In genomic region chr3:123344175-123344908, GRCh38 we compare ENCODE assay signal across 11 cellular contexts.
DNase-seq lines count a peak whose midpoint lies in the region; ATAC-seq and TF ChIP-seq lines count a peak whose summit lies in the region.
"Had no signal": no experiment of that assay in that cellular context is flagged by ENCODE, and none has a peak within 500 bp of the region (broad histone marks: within the 10 kb centered on the region; RNA-seq: fewer than 3 reads in every experiment).

No MANE protein-coding gene starts in this region.

- no TSS peak for BruUV-seq in PC-3 (replicated peaks; lab: Mats Ljungman, UMichigan)

- H3K9me3 ChIP-seq in neuron (ENCODE audit: low read length) (no peaks in the 10 kb centered on the region), PC-3 (ENCODE audit: low read length) (no peaks in the 10 kb centered on the region)

- no peak for ATAC-seq in PC-3

- no peaks in the 10 kb centered on the region for H3K79me2 ChIP-seq in PC-3 (ENCODE audit: low read length)
- H3K79me2 ChIP-seq: parathyroid adenoma had no signal

- H3K4me2 ChIP-seq in PC-3 (ENCODE audit: low read length), result no peak overlapping the region

- CTCF ChIA-PET in PC-3 (lab: Charles Lee), result no interaction called here

- no peaks in the 10 kb centered on the region for H3K9me2 ChIP-seq in PC-3 (replicated peaks; ENCODE audit: low read length)

- TF ChIP-seq CTCF in coronary artery (IDR thresholded peaks at IDR 0.05) (no peak), PC-3 (conservative IDR thresholded peaks at IDR 0.05; ENCODE audit: low read depth, low read length) (no peak)

- H3K36me3 ChIP-seq in neuron (ENCODE audit: insufficient read depth, low read length) (no peaks in the 10 kb centered on the region), PC-3 (ENCODE audit: low read depth, low read length) (no peaks in the 10 kb centered on the region)

- peak; percentile 62 for DNase-seq in ELF-1 (ENCODE audit: low read depth, low spot score)
- DNase-seq in M059J (ENCODE audit: low read depth), result peak; percentile 42
- peak; percentile 64 for DNase-seq in coronary artery (ENCODE audit: low spot score)
- no peak for DNase-seq in HuH-7 (ENCODE audit: low spot score)
- DNase-seq in T-helper 9 cell, result no peak
- DNase-seq in activated T-cell treated with anti-CD3 and anti-CD28 coated beads, Interleukin-2, amount 50 U/mL, for 1 hour, result no peak
- no peak for DNase-seq in PC-3
- DNase-seq: activated CD4-positive, alpha-beta T cell treated with anti-CD3 and anti-CD28 coated beads, Interleukin-2, amount 50 U/mL, for 1 hour; NCI-H226 had no signal

- intact Hi-C loops in PC-3 (cut with micrococcal nuclease), result no loop called here

- H3K9ac ChIP-seq in PC-3 (ENCODE audit: low read length), result no peak overlapping the region
- H3K9ac ChIP-seq: parathyroid adenoma had no signal

- no peaks in the 10 kb centered on the region for H3F3A ChIP-seq in PC-3 (ENCODE audit: low read length, unreplicated experiment)

- H4K20me1 ChIP-seq in PC-3 (ENCODE audit: low read length), result no peaks in the 10 kb centered on the region

- H2AFZ ChIP-seq in neuron (ENCODE audit: low read depth, low read length) (peak overlapping the region; percentile 2), PC-3 (ENCODE audit: low read length) (no peak overlapping the region)
- H2AFZ ChIP-seq: parathyroid adenoma had no signal

- POLR2A ChIA-PET in PC-3 (lab: Charles Lee; ENCODE audit: unreplicated experiment), result no interaction called here

- H3K27ac ChIP-seq in coronary artery (peak overlapping the region; percentile 56 to 84), PC-3 (ENCODE audit: low read length) (no peak overlapping the region)
- H3K27ac ChIP-seq: parathyroid adenoma had no signal

- H3K4me3 ChIP-seq in coronary artery (no peak overlapping the region), neuron (ENCODE audit: low read length) (no peak overlapping the region), PC-3 (ENCODE audit: low read length) (no peak overlapping the region)

- H3K27me3 ChIP-seq in neuron (ENCODE audit: insufficient read depth, low read length) (peaks cover 4% of the 10 kb centered on the region), PC-3 (ENCODE audit: low read length) (peaks cover 37% of the 10 kb centered on the region)

- peaks cover 16% of the 10 kb centered on the region for H3K4me1 ChIP-seq in neuron (ENCODE audit: insufficient read depth, low read length)
- H3K4me1 ChIP-seq in PC-3 (ENCODE audit: insufficient read depth, low read length), result no peaks in the 10 kb centered on the region
- H3K4me1 ChIP-seq: parathyroid adenoma had no signal

Comparison
In these comparisons a context has a peak if more than half of its experiments do, and no peak if none do; other contexts are left out.
1. DNase-seq: peak in ELF-1 (single experiment), M059J (single experiment) and coronary artery (single experiment); none in HuH-7 (single experiment), T-helper 9 cell (single experiment), activated T-cell treated with anti-CD3 and anti-CD28 coated beads, Interleukin-2, amount 50 U/mL, for 1 hour (single experiment) and PC-3 (single experiment).